Comparison of ENCODE assay signal across 31 cellular contexts in genomic region chr1:14774988-14775387, GRCh38.
DNase-seq lines count a peak whose midpoint lies in the region; ATAC-seq, FAIRE-seq and TF ChIP-seq lines count a peak whose summit lies in the region.
"Had no signal": no experiment of that assay in that cellular context is flagged by ENCODE, and none has a peak within 500 bp of the region (broad histone marks: within the 10 kb centered on the region; RNA-seq: fewer than 3 reads in every experiment).

No MANE protein-coding gene starts in this region.

- no peak overlapping the region for H3K23ac ChIP-seq in H1 (ENCODE audit: insufficient read length)

- TF ChIP-seq POLR2A in K562 (conservative IDR thresholded peaks at IDR 0.05) = no peak
- no peak for TF ChIP-seq POLR2A in H1 (IDR thresholded peaks at IDR 0.05; ENCODE audit: control extremely low read depth in 1 of 2, low read depth in 2 of 2, low read length in 2 of 2)

- H3K4me3 ChIP-seq in K562 (peak overlapping the region; percentile 47), H1 (ENCODE audit: extremely low read depth in 1 of 4, insufficient read depth in 2 of 4, low read depth in 3 of 4, low read length in 4 of 4) (no peak overlapping the region)
- H3K4me3 ChIP-seq: A549; BLaER1; BLaER1 treated with 17β-estradiol and CSF1 and Interleukin-3, amounts not matched to agents 10 nM and 100 nM had no signal

- no peak overlapping the region for H4K5ac ChIP-seq in H1 (ENCODE audit: insufficient read length, low read depth, low read length)

- H3K27me3 ChIP-seq in K562 (ENCODE audit: control insufficient read depth in 2 of 2, insufficient read depth in 2 of 2, low read length in 2 of 2) (no peaks in the 10 kb centered on the region), H1 (replicated peaks in 1 of 4; ENCODE audit: control insufficient read depth in 3 of 4, extremely low read depth in 1 of 4, insufficient read depth in 3 of 4, low read length in 3 of 4) (no peaks in the 10 kb centered on the region)
- H3K27me3 ChIP-seq: BE2C; BLaER1; BLaER1 treated with 17β-estradiol and CSF1 and Interleukin-3, amounts not matched to agents 10 nM and 100 nM had no signal

- peak overlapping the region; percentile 88 to 93; a peak in 3 of 4 replicates for H3K9ac ChIP-seq in K562 (ENCODE audit: insufficient read depth in 1 of 2, low read depth in 2 of 2, low read length in 2 of 2)
- H3K9ac ChIP-seq in H1 (replicated peaks in 1 of 4; ENCODE audit: extremely low read depth in 1 of 4, low read depth in 3 of 4, low read length in 3 of 4) = no peak overlapping the region
- H3K9ac ChIP-seq: BLaER1; BLaER1 treated with 17β-estradiol and CSF1 and Interleukin-3, amounts not matched to agents 10 nM and 100 nM had no signal

- H2BK15ac ChIP-seq in H1 (ENCODE audit: low read length) = peak overlapping the region; percentile 9; the same call in 1 of the 2 replicates

- BruUV-seq in K562 (replicated peaks; lab: Mats Ljungman, UMichigan) = no TSS peak

- TF ChIP-seq EP300 in K562 (IDR thresholded peaks at IDR 0.05; ENCODE audit: low read length) (no peak), H1 (IDR thresholded peaks at IDR 0.05; ENCODE audit: borderline replicate concordance in 1 of 2, low read depth in 2 of 2, low read length in 2 of 2) (no peak)

- H3K79me1 ChIP-seq in H1 (ENCODE audit: low read depth, low read length) = no peaks in the 10 kb centered on the region

- 61% methylated on average over 4 of the region's 4 CpGs for WGBS in K562 (ENCODE audit: insufficient coverage, low coverage, missing lambda C conversion rate)
- WGBS in H1 (ENCODE audit: extremely low coverage in 1 of 2, insufficient coverage in 1 of 2, insufficient read length in 1 of 2, insufficient replicate concordance in 2 of 2, low coverage in 1 of 2, low lambda C conversion rate in 2 of 2, missing lambda C conversion rate in 1 of 2), 2 experiments = 87% methylated on average over 4 of the region's 4 CpGs; no CpG with 5 or more reads in 1 of the 2 experiments

- no peak for DNase-seq in K562 (ENCODE audit: extremely low read depth in 1 of 4, low spot score in 3 of 4)
- DNase-seq in H1 (ENCODE audit: low read depth in 1 of 2, low spot score in 2 of 2) = no peak
- no peak for DNase-seq in RWPE1 (ENCODE audit: low spot score)
- DNase-seq: 8988T; ACHN; AML-193; BE2C; C1 segment of cervical spinal cord; Caco-2; Calu3; CD4-positive, alpha-beta memory T cell; CD4-positive, alpha-beta T cell; CD4-positive, CD25-positive, alpha-beta regulatory T cell; CD8-positive, alpha-beta memory T cell; CD8-positive, alpha-beta T cell; COR-L47; DMS 273 treated with DMSO at 0.1 percent for 48 hours; DMS153; DMS53; DMS79; DMS79 treated with DMSO at 0.1 percent for 48 hours; DND-41; EL had no signal

- H3K36me3 ChIP-seq in K562 (ENCODE audit: control insufficient read depth, insufficient read depth, low read length) (peaks cover 43% of the 10 kb centered on the region), H1 (ENCODE audit: control insufficient read depth in 2 of 4, insufficient read depth in 4 of 4, low read length in 3 of 4) (no peaks in the 10 kb centered on the region; a peak in 2 of 8 replicates)
- H3K36me3 ChIP-seq: BE2C; BLaER1; BLaER1 treated with 17β-estradiol and CSF1 and Interleukin-3, amounts not matched to agents 10 nM and 100 nM had no signal

- H2AFZ ChIP-seq in K562 (ENCODE audit: low read depth, low read length) (no peak overlapping the region), H1 (ENCODE audit: low read length) (no peak overlapping the region)

- intact Hi-C loops in K562 (cut with micrococcal nuclease) = loop anchor here (5.0 kb wide), 3 partner anchors 152 to 272 kb away; no protein-coding TSS in a partner anchor

- peaks cover under 1% of the 10 kb centered on the region for H3K9me1 ChIP-seq in K562 (ENCODE audit: control insufficient read depth, insufficient read depth, low read length)

- H4K8ac ChIP-seq in H1 (ENCODE audit: extremely low read depth, insufficient read depth, low read length) = no peak overlapping the region

- H3K56ac ChIP-seq in H1 (replicated peaks; ENCODE audit: insufficient read length, low read depth, low read length) = no peak overlapping the region

- no peak overlapping the region for H2BK20ac ChIP-seq in H1 (ENCODE audit: low read length)

- H3K4ac ChIP-seq in H1 (replicated peaks; ENCODE audit: insufficient read length, low read depth, low read length) = no peak overlapping the region

- H2AK5ac ChIP-seq in H1 (ENCODE audit: low read depth, low read length) = 0 out of 2 replicates have a peak overlapping the region, but pooled peaks have one; percentile 34

- no peaks in the 10 kb centered on the region for H3K23me2 ChIP-seq in H1 (ENCODE audit: low read depth, low read length)

- TF ChIP-seq CTCF in K562 (IDR thresholded peaks at IDR 0.05 in 2 of 3, conservative IDR thresholded peaks at IDR 0.05 in 1 of 3; ENCODE audit: insufficient read depth in 2 of 3, low read depth in 1 of 3, low read length in 3 of 3) (no peak), H1 (IDR thresholded peaks at IDR 0.05; ENCODE audit: control extremely low read depth in 1 of 3, insufficient read depth in 1 of 3, low read depth in 1 of 3, low read length in 3 of 3) (no peak), RWPE1 (conservative IDR thresholded peaks at IDR 0.05; ENCODE audit: low read depth) (no peak)

- TF ChIP-seq RAD21 in K562 (CRISPR knock-in tag; conservative IDR thresholded peaks at IDR 0.05 in 1 of 2, IDR thresholded peaks at IDR 0.05 in 1 of 2) (no peak), H1 (IDR thresholded peaks at IDR 0.05 in 1 of 2, conservative IDR thresholded peaks at IDR 0.05 in 1 of 2; ENCODE audit: low read depth in 2 of 2, low read length in 2 of 2) (no peak)

- FAIRE-seq in K562 (lab: Jason Lieb, UNC) = no peak
- FAIRE-seq in H1 (lab: Jason Lieb, UNC) = no peak
- FAIRE-seq: A204.1, A549, D721Med had no signal

- peaks cover 40% of the 10 kb centered on the region for H3K79me2 ChIP-seq in K562 (ENCODE audit: control insufficient read depth, insufficient read depth, low read length)
- H3K79me2 ChIP-seq in H1 (ENCODE audit: control insufficient read depth in 1 of 2, insufficient read depth in 2 of 2, low read length in 2 of 2) = no peaks in the 10 kb centered on the region

- H2BK5ac ChIP-seq in H1 (ENCODE audit: low read depth, low read length) = no peak overlapping the region

- H3K4me2 ChIP-seq in K562 (ENCODE audit: insufficient read depth, low read length) = peak overlapping the region; percentile 81
- H3K4me2 ChIP-seq in H1 (ENCODE audit: insufficient read depth in 1 of 2, low read depth in 2 of 2, low read length in 2 of 2) = no peak overlapping the region
- H3K4me2 ChIP-seq: A549, BLaER1 had no signal

- peak overlapping the region; percentile 63 for H3K27ac ChIP-seq in K562 (ENCODE audit: extremely low read depth, low read depth, low read length)
- H3K27ac ChIP-seq in H1 (ENCODE audit: low read depth, low read length) = no peak overlapping the region
- no peak overlapping the region for H3K27ac ChIP-seq in RWPE1
- H3K27ac ChIP-seq: 22Rv1; A549; BLaER1; BLaER1 treated with 17β-estradiol and CSF1 and Interleukin-3, amounts not matched to agents 10 nM and 100 nM; C4-2B had no signal

- H3K18ac ChIP-seq in H1 (ENCODE audit: extremely low read depth, low read length) = no peak overlapping the region

- no peaks in the 10 kb centered on the region for H3K9me3 ChIP-seq in K562 (replicated peaks; ENCODE audit: control insufficient read depth, insufficient read depth, low read depth, low read length)
- no peaks in the 10 kb centered on the region for H3K9me3 ChIP-seq in H1 (ENCODE audit: insufficient read depth in 2 of 2, low read depth in 1 of 2, low read length in 1 of 2)
- H3K9me3 ChIP-seq: A549, BE2C, Caco-2 had no signal

- H4K91ac ChIP-seq in H1 (replicated peaks; ENCODE audit: insufficient read length, low read length) = no peak overlapping the region

- H2BK120ac ChIP-seq in H1 (replicated peaks; ENCODE audit: low read depth, low read length) = no peak overlapping the region

- H3K4me1 ChIP-seq in K562 (replicated peaks in 1 of 2; ENCODE audit: control insufficient read depth in 2 of 2, insufficient read depth in 2 of 2, low read length in 2 of 2) (peaks cover 38 to 42% of the 10 kb centered on the region in 2 experiments), H1 (replicated peaks in 1 of 4; ENCODE audit: control insufficient read depth in 3 of 4, insufficient read depth in 4 of 4, low read length in 3 of 4) (peaks cover 0 to 10% (median 2%) of the 10 kb centered on the region in 4 experiments; a peak in 4 of 7 replicates)
- H3K4me1 ChIP-seq: A549, BE2C, Caco-2 had no signal

- CTCF ChIA-PET in K562 (lab: Yijun Ruan, JAX; ENCODE audit: low intra/inter-chr PET ratio) = no interaction called here
- CTCF ChIA-PET in H1 (lab: Charles Lee; ENCODE audit: partially characterized antibody) = interaction anchor here (0.6 to 7.6 kb wide), 7 partner anchors 9 to 262 kb away, joined by 4 to 77 read pairs (median 4); no protein-coding TSS in a partner anchor
- CTCF ChIA-PET in RWPE1 (lab: Yijun Ruan, JAX) = no interaction called here

- ATAC-seq in K562 (no peak), HG03095 (IDR thresholded peaks at IDR 0.05; ENCODE audit: unreplicated experiment) (no peak)
- ATAC-seq: A549; CD8-positive, alpha-beta T cell had no signal

- in situ Hi-C loops in K562 (cut with MboI) = no loop called here

- H4K20me1 ChIP-seq in K562 (replicated peaks; ENCODE audit: control insufficient read depth, insufficient read depth, low read length) (peaks cover 4% of the 10 kb centered on the region; the same call in 1 of the 2 replicates), H1 (replicated peaks in 1 of 2; ENCODE audit: control insufficient read depth in 1 of 2, insufficient read depth in 2 of 2, low read length in 2 of 2) (no peaks in the 10 kb centered on the region)
- H4K20me1 ChIP-seq: BLaER1; BLaER1 treated with 17β-estradiol and CSF1 and Interleukin-3, amounts not matched to agents 10 nM and 100 nM had no signal

- H3K14ac ChIP-seq in H1 (ENCODE audit: insufficient read length) = no peak overlapping the region

- POLR2A ChIA-PET in K562 (lab: Yijun Ruan, JAX) (interaction anchor here (0.6 to 4.8 kb wide), 4 partner anchors 9 to 194 kb away, joined by 3 to 45 read pairs (median 4); no protein-coding TSS in a partner anchor), H1 (lab: Charles Lee; ENCODE audit: partially characterized antibody) (interaction anchor here (0.5 kb wide), 1 partner anchor 315 kb away, joined by 3 read pairs; no protein-coding TSS in a partner anchor), RWPE1 (lab: Yijun Ruan, JAX; ENCODE audit: low non-redundant PET) (no interaction called here)

- no peak overlapping the region for H2BK12ac ChIP-seq in H1 (ENCODE audit: low read depth, low read length)

TF ChIP-seq in K562, 482 proteins besides CTCF, POLR2A, EP300 and RAD21 (continues in another document):
- TF ChIP-seq RBM25 (IDR thresholded peaks at IDR 0.05; ENCODE audit: low read depth, low read length, severe bottlenecking) (peak; percentile 95), ZNF143 (CRISPR knock-in tag; IDR thresholded peaks at IDR 0.05) (peak; percentile 47), PHB (CRISPR knock-in tag; IDR thresholded peaks at IDR 0.05) (no peak)

TF ChIP-seq in H1, 55 proteins besides CTCF, POLR2A, EP300 and RAD21 (continues in another document):
- TF ChIP-seq PHF8 (conservative IDR thresholded peaks at IDR 0.05; ENCODE audit: low read depth, low read length) (no peak), TBP (IDR thresholded peaks at IDR 0.05; ENCODE audit: low read depth, low read length) (no peak), YY1 (IDR thresholded peaks at IDR 0.05; ENCODE audit: low read depth, low read length) (no peak)

Comparison
In these comparisons a context has a peak if more than half of its experiments do, and no peak if none do; other contexts are left out.
1. H3K9ac ChIP-seq: peak in K562 (2 of 2); none in H1 (0 of 4).